Comparison of ENCODE assay signal across 14 cellular contexts in the genomic region with DNA sequence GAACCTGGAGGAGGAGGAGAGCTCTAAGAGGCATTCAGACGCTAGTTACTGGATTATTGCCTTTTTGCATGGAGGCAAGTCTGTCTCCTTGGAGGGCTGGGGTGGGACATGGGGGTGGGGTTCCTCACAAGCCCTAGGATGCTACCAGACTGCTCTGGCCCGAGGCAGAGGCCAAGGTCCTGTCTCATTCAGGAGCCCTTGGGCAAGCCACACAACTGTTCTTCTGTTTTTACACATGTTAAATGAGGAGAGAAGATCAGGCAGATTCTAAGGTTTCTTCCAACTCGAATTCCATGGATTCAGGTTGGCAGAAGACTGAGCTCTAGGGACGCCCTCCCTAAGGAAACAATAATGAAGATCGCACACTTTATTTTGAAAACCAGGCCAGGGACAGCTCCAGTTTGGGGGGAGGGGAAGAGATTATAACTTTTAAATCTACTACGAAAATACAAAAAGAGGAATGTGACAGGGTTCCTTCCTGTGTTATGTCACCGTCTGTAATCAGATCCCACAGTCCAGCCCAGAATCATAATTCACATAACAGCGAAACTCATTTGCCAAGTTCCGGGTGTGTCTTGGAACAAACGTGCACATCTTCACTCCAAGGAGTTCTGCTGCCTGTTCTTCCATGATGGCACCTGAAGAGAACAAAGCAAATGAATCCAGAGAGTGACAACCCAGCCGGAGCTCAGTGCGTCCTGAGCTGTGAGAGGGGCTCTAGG.
"Had no signal": no experiment of that assay in that cellular context is flagged by ENCODE, and none has a peak within 500 bp of the region (broad histone marks: within the 10 kb centered on the region; RNA-seq: fewer than 3 reads in every experiment).

No MANE protein-coding gene starts in this region.

- H3K4me3 ChIP-seq: skin epidermis had no signal

- H3K79me2 ChIP-seq: parathyroid adenoma had no signal

- H3K4me1 ChIP-seq: parathyroid adenoma had no signal

- H3K27ac ChIP-seq: parathyroid adenoma had no signal

- DNase-seq: activated CD4-positive, alpha-beta T cell treated with anti-CD3 and anti-CD28 coated beads, Interleukin-2, amount 50 U/mL, for 1 hour; activated CD4-positive, CD25-positive, alpha-beta regulatory T cell; activated CD8-positive, alpha-beta memory T cell treated with anti-CD3 and anti-CD28 coated beads for 24 hours; activated naive CD4-positive, alpha-beta T cell treated with Interleukin-2 at 50 U/mL for 16 hours; activated naive CD8-positive, alpha-beta T cell treated with anti-CD3 and anti-CD28 coated beads, Interleukin-2, amount 50 U/mL, for 24 hours; hypothalamus; midbrain; stimulated activated naive CD8-positive, alpha-beta T cell treated with anti-CD3 and anti-CD28 coated beads, Interleukin-15, Interleukin-2, amounts not matched to agents 100 U/mL and 50 U/mL, for 24 hours; T-helper 17 cell had no signal

- H3K9ac ChIP-seq: parathyroid adenoma had no signal

- FAIRE-seq: astrocyte, bronchial epithelial cell, TTC549 had no signal

- H2AFZ ChIP-seq: parathyroid adenoma had no signal
